14 cellular contexts compared by ENCODE assay signal in the genomic region with DNA sequence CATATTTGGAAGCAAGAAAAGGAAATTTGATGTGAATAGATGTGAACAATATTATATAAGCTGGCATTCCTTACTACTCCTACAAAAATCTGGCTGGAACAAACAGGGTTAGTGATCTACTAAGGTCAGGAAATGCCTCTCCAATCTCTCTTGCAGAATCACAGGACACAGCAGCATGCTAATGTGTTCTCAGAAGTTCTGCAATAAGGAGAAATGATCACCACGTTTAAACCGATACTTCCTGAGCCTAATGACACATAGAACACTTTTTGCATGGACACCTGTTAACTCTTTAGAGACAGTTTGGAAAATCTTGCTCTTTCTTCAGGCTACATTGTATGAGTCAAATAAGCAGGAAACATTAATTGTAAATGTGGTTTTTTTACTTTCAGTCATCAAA.
DNase-seq lines count a peak whose midpoint lies in the region; ATAC-seq and TF ChIP-seq lines count a peak whose summit lies in the region.
"Had no signal": no experiment of that assay in that cellular context is flagged by ENCODE, and none has a peak within 500 bp of the region (broad histone marks: within the 10 kb centered on the region; RNA-seq: fewer than 3 reads in every experiment).

No MANE protein-coding gene starts in this region.

- POLR2A ChIA-PET in SK-N-SH (lab: Yijun Ruan, JAX): no interaction called here

- no peak overlapping the region for H3K27ac Mint-ChIP-seq in activated T-cell treated with anti-CD3 and anti-CD28 coated beads, Interleukin-2, amount 50 U/mL, for 72 hours

- H3K4me3 ChIP-seq in SK-N-SH (ENCODE audit: low read depth in 2 of 2, low read length in 1 of 2): no peak overlapping the region
- H3K4me3 ChIP-seq in right atrium auricular region: no peak overlapping the region
- no peak overlapping the region for H3K4me3 ChIP-seq in thyroid gland (replicated peaks in 1 of 3)
- no peak overlapping the region for H3K4me3 ChIP-seq in H7 (ENCODE audit: insufficient read depth, low read depth, low read length)
- H3K4me3 ChIP-seq: GM12878, mucosa of descending colon, Peyer's patch, transverse colon had no signal

- CTCF ChIA-PET in SK-N-SH (lab: Yijun Ruan, JAX): no interaction called here

- no peaks in the 10 kb centered on the region for H3K9me3 ChIP-seq in SK-N-SH
- no peaks in the 10 kb centered on the region for H3K9me3 ChIP-seq in right atrium auricular region
- H3K9me3 ChIP-seq in thyroid gland: no peaks in the 10 kb centered on the region
- H3K9me3 ChIP-seq: mucosa of descending colon, Peyer's patch, transverse colon had no signal

- no peak for TF ChIP-seq EP300 in SK-N-SH (IDR thresholded peaks at IDR 0.05; ENCODE audit: borderline replicate concordance in 1 of 2, low read depth in 1 of 2, low read length in 1 of 2)

- H3K36me3 ChIP-seq in SK-N-SH (replicated peaks in 1 of 2; ENCODE audit: control insufficient read depth in 1 of 2, insufficient read depth in 2 of 2, low read length in 1 of 2): peaks cover 0 to 3% of the 10 kb centered on the region in 2 experiments
- H3K36me3 ChIP-seq in right atrium auricular region: no peaks in the 10 kb centered on the region
- no peaks in the 10 kb centered on the region for H3K36me3 ChIP-seq in thyroid gland
- H3K36me3 ChIP-seq in H7 (replicated peaks; ENCODE audit: control insufficient read depth, insufficient read depth, low read length): no peaks in the 10 kb centered on the region
- H3K36me3 ChIP-seq: Peyer's patch, transverse colon had no signal

- H3K79me2 ChIP-seq in SK-N-SH (ENCODE audit: insufficient read depth): no peaks in the 10 kb centered on the region

- no peak for TF ChIP-seq RAD21 in SK-N-SH (IDR thresholded peaks at IDR 0.05; ENCODE audit: low read length)

- H3K27ac ChIP-seq in SK-N-SH (ENCODE audit: low read depth in 2 of 2, low read length in 1 of 2): no peak overlapping the region
- H3K27ac ChIP-seq in right atrium auricular region: peak overlapping the region; percentile 23 to 46
- H3K27ac ChIP-seq in thyroid gland: peak overlapping the region; percentile 9 to 36 (median 22)
- H3K27ac ChIP-seq: Peyer's patch, transverse colon had no signal

- H3K27me3 Mint-ChIP-seq in activated T-cell treated with anti-CD3 and anti-CD28 coated beads, Interleukin-2, amount 50 U/mL, for 72 hours (ENCODE audit: low read depth): peaks cover 6% of the 10 kb centered on the region

- peaks cover 16% of the 10 kb centered on the region for H3K4me1 Mint-ChIP-seq in activated T-cell treated with anti-CD3 and anti-CD28 coated beads, Interleukin-2, amount 50 U/mL, for 72 hours (ENCODE audit: low read depth)

- H3K27me3 ChIP-seq in SK-N-SH (ENCODE audit: insufficient read depth) (no peaks in the 10 kb centered on the region), right atrium auricular region (no peaks in the 10 kb centered on the region), thyroid gland (no peaks in the 10 kb centered on the region), H7 (ENCODE audit: control insufficient read depth, insufficient read depth, low read length) (no peaks in the 10 kb centered on the region)
- H3K27me3 ChIP-seq: Peyer's patch, transverse colon had no signal

- TF ChIP-seq POLR2A in thyroid gland (IDR thresholded peaks at IDR 0.05): no peak

- H3K4me2 ChIP-seq in SK-N-SH: peak overlapping the region; percentile 42; the same call in 1 of the 2 replicates

- no peaks in the 10 kb centered on the region for H3K9me3 Mint-ChIP-seq in activated T-cell treated with anti-CD3 and anti-CD28 coated beads, Interleukin-2, amount 50 U/mL, for 72 hours

- no peak for TF ChIP-seq CTCF in SK-N-SH (IDR thresholded peaks at IDR 0.05)
- no peak for TF ChIP-seq CTCF in right atrium auricular region (IDR thresholded peaks at IDR 0.05)
- no peak for TF ChIP-seq CTCF in thyroid gland (IDR thresholded peaks at IDR 0.05)

- peak overlapping the region in 1 of 2 donors; percentile 6 for H3K4me3 Mint-ChIP-seq in activated T-cell treated with anti-CD3 and anti-CD28 coated beads, Interleukin-2, amount 50 U/mL, for 72 hours

- DNase-seq in activated T-cell treated with anti-CD3 and anti-CD28 coated beads, Interleukin-2, amount 50 U/mL, for 72 hours: no peak
- no peak for DNase-seq in activated T-cell treated with anti-CD3 and anti-CD28 coated beads, Interleukin-2, amount 50 U/mL, for 48 hours
- DNase-seq in SK-N-SH: no peak
- no peak for DNase-seq in right atrium auricular region (ENCODE audit: low spot score)
- DNase-seq in thyroid gland: no peak
- DNase-seq in dedifferentiated amniotic fluid mesenchymal stem cell (ENCODE audit: extremely low spot score): no peak
- DNase-seq in T-helper 9 cell: no peak
- no peak for DNase-seq in H7
- DNase-seq: DMS 273 treated with DMSO at 0.1 percent for 48 hours, GOT3, mucosa of descending colon, Peyer's patch, transverse colon had no signal

- no peaks in the 10 kb centered on the region for H4K20me1 ChIP-seq in SK-N-SH (ENCODE audit: insufficient read depth)

- WGBS in SK-N-SH (ENCODE audit: low lambda C conversion rate): 21% methylated on average over 2 of the region's 2 CpGs
- WGBS in thyroid gland, 2 donors: 11 to 19% methylated on average over 2 of the region's 2 CpGs

- no peaks in the 10 kb centered on the region for H3K36me3 Mint-ChIP-seq in activated T-cell treated with anti-CD3 and anti-CD28 coated beads, Interleukin-2, amount 50 U/mL, for 72 hours (ENCODE audit: insufficient read depth in 2 of 2)

- no peak overlapping the region for H2AFZ ChIP-seq in SK-N-SH (ENCODE audit: low read depth)

- no peaks in the 10 kb centered on the region for H3F3A ChIP-seq in SK-N-SH (replicated peaks; ENCODE audit: insufficient read depth)

- H3K9me2 ChIP-seq in SK-N-SH: no peaks in the 10 kb centered on the region

- H3K4me1 ChIP-seq in SK-N-SH (ENCODE audit: control insufficient read depth in 1 of 2, insufficient read depth in 2 of 2, low read depth in 1 of 2, low read length in 1 of 2): peaks cover 4 to 14% of the 10 kb centered on the region in 2 experiments; a peak in 2 of 4 replicates
- peaks cover 0 to 15% of the 10 kb centered on the region in 2 donors for H3K4me1 ChIP-seq in right atrium auricular region
- peaks cover 4 to 8% of the 10 kb centered on the region in 2 donors for H3K4me1 ChIP-seq in thyroid gland
- H3K4me1 ChIP-seq: Peyer's patch had no signal

- intact Hi-C loops in thyroid gland (cut with DNase I): no loop called here

- ATAC-seq in activated T-cell treated with anti-CD3 and anti-CD28 coated beads, Interleukin-2, amount 50 U/mL, for 72 hours (replicated peaks in 1 of 2): peak; percentile 43 to 60
- ATAC-seq: GM12878 had no signal

- no peak overlapping the region for H3K9ac ChIP-seq in SK-N-SH

TF ChIP-seq in SK-N-SH, 30 proteins besides CTCF, POLR2A, EP300 and RAD21:
- TF ChIP-seq, protein P1, sequence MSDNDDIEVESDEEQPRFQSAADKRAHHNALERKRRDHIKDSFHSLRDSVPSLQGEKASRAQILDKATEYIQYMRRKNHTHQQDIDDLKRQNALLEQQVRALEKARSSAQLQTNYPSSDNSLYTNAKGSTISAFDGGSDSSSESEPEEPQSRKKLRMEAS (IDR thresholded peaks at IDR 0.05; ENCODE audit: low read depth): no peak
- TF ChIP-seq MEF2A (IDR thresholded peaks at IDR 0.05; ENCODE audit: borderline replicate concordance, low read depth) (no peak), CHD2 (IDR thresholded peaks at IDR 0.05; ENCODE audit: low read length, partially characterized antibody) (no peak), EZH2phosphoT487 (IDR thresholded peaks at IDR 0.05; ENCODE audit: borderline replicate concordance, low read depth) (no peak), TAF1 (IDR thresholded peaks at IDR 0.05; ENCODE audit: borderline replicate concordance, low read depth, low read length) (no peak), ELF1 (IDR thresholded peaks at IDR 0.05) (no peak), GATA2 (CRISPR knock-in tag; IDR thresholded peaks at IDR 0.05) (no peak), SIN3A (IDR thresholded peaks at IDR 0.05; ENCODE audit: borderline replicate concordance, low read depth, low read length) (no peak), FOSL2 (IDR thresholded peaks at IDR 0.05; ENCODE audit: borderline replicate concordance, low read depth) (no peak)
- TF ChIP-seq, protein P2, sequence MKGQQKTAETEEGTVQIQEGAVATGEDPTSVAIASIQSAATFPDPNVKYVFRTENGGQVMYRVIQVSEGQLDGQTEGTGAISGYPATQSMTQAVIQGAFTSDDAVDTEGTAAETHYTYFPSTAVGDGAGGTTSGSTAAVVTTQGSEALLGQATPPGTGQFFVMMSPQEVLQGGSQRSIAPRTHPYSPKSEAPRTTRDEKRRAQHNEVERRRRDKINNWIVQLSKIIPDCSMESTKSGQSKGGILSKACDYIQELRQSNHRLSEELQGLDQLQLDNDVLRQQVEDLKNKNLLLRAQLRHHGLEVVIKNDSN (IDR thresholded peaks at IDR 0.05; ENCODE audit: borderline replicate concordance, low read depth): no peak
- TF ChIP-seq, protein P3, sequence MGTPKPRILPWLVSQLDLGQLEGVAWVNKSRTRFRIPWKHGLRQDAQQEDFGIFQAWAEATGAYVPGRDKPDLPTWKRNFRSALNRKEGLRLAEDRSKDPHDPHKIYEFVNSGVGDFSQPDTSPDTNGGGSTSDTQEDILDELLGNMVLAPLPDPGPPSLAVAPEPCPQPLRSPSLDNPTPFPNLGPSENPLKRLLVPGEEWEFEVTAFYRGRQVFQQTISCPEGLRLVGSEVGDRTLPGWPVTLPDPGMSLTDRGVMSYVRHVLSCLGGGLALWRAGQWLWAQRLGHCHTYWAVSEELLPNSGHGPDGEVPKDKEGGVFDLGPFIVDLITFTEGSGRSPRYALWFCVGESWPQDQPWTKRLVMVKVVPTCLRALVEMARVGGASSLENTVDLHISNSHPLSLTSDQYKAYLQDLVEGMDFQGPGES (IDR thresholded peaks at IDR 0.05; ENCODE audit: low read depth, low read length): no peak
- TF ChIP-seq, protein P4, sequence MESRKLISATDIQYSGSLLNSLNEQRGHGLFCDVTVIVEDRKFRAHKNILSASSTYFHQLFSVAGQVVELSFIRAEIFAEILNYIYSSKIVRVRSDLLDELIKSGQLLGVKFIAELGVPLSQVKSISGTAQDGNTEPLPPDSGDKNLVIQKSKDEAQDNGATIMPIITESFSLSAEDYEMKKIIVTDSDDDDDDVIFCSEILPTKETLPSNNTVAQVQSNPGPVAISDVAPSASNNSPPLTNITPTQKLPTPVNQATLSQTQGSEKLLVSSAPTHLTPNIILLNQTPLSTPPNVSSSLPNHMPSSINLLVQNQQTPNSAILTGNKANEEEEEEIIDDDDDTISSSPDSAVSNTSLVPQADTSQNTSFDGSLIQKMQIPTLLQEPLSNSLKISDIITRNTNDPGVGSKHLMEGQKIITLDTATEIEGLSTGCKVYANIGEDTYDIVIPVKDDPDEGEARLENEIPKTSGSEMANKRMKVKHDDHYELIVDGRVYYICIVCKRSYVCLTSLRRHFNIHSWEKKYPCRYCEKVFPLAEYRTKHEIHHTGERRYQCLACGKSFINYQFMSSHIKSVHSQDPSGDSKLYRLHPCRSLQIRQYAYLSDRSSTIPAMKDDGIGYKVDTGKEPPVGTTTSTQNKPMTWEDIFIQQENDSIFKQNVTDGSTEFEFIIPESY (IDR thresholded peaks at IDR 0.05; ENCODE audit: borderline replicate concordance, low read depth): no peak

Comparison
In these comparisons a context has a peak if more than half of its experiments do, and no peak if none do; other contexts are left out.
1. H3K27ac ChIP-seq: peak in right atrium auricular region (2 of 2) and thyroid gland (3 of 3); none in SK-N-SH (0 of 2).